8 cellular contexts compared by ENCODE assay signal in genomic region chr16:381788-382717, GRCh38. TPM values are rescaled to one million over a fixed set of nuclear protein-coding genes. Genes with fewer than 3 reads are reported as not detected.
DNase-seq lines count a peak whose midpoint lies in the region; ATAC-seq, FAIRE-seq and TF ChIP-seq lines count a peak whose summit lies in the region.

A gene with protein sequence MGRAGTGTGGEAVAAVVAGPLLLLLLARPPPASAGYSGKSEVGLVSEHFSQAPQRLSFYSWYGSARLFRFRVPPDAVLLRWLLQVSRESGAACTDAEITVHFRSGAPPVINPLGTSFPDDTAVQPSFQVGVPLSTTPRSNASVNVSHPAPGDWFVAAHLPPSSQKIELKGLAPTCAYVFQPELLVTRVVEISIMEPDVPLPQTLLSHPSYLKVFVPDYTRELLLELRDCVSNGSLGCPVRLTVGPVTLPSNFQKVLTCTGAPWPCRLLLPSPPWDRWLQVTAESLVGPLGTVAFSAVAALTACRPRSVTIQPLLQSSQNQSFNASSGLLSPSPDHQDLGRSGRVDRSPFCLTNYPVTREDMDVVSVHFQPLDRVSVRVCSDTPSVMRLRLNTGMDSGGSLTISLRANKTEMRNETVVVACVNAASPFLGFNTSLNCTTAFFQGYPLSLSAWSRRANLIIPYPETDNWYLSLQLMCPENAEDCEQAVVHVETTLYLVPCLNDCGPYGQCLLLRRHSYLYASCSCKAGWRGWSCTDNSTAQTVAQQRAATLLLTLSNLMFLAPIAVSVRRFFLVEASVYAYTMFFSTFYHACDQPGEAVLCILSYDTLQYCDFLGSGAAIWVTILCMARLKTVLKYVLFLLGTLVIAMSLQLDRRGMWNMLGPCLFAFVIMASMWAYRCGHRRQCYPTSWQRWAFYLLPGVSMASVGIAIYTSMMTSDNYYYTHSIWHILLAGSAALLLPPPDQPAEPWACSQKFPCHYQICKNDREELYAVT (minus strand): TSS chr16:381978. CDS start chr16:381821, 157 bp downstream.

- H3K4me1 Mint-ChIP-seq in CD4-positive, alpha-beta T cell (ENCODE audit: low read depth) = peaks cover 26% of the 10 kb centered on the region
- H3K4me1 Mint-ChIP-seq in WTC11 = peaks cover 40% of the 10 kb centered on the region

- H3K4me1 ChIP-seq in KMS-11 (ENCODE audit: low read depth, poor library complexity, severe bottlenecking) = peaks cover 30% of the 10 kb centered on the region
- H3K4me1 ChIP-seq in kidney (ENCODE audit: control insufficient read depth in 1 of 2, insufficient read depth in 1 of 2, low read depth in 1 of 2, low read length in 2 of 2) = peaks cover 0 to 32% of the 10 kb centered on the region in 2 donors

- no peaks in the 10 kb centered on the region for H4K20me1 ChIP-seq in KMS-11 (ENCODE audit: insufficient read depth)

- CTCF ChIA-PET in CD4-positive, alpha-beta T cell (lab: Charles Lee) = interaction anchor here (1.0 to 2.3 kb wide), 2 partner anchors 10 to 20 kb away, joined by 3 to 8 read pairs; partner anchors contain the start of gene DECR2
- CTCF ChIA-PET in WTC11 (lab: Charles Lee) = interaction anchor here (0.7 to 2.7 kb wide), 14 partner anchors 10 to 299 kb away, joined by 3 to 17 read pairs (median 4); partner anchors contain the start of genes AXIN1, DECR2 and MRPL28

- H3K9ac ChIP-seq in KMS-11 (peak within 1 kb of the TSS; percentile 56), kidney (ENCODE audit: low read length in 2 of 2) (peak within 1 kb of the TSS; percentile 81 to 87)

- H3K4me2 ChIP-seq in KMS-11 = peak within 1 kb of the TSS; percentile 93

- peak in 8 of 10 experiments; percentile 35 to 79 (median 61) for DNase-seq in CD4-positive, alpha-beta T cell
- DNase-seq in WTC11 (ENCODE audit: low spot score) (peak; percentile 57), caudate nucleus (lab: John Stamatoyannopoulos, UW) (peak in 51 of 61 donors; percentile 16 to 88 (median 57)), kidney (peak; percentile 86), ecto neural progenitor cell (ENCODE audit: low spot score) (no peak)
- DNase-seq in stimulated activated CD4-positive, alpha-beta T cell treated with anti-CD3 and anti-CD28 coated beads, Interleukin-12 subunit alpha, Interleukin-12 subunit beta, amount 100 ng/mL, for 24 hours (ENCODE audit: low read depth in 2 of 2) = peak; percentile 36 to 51

- POLR2A ChIA-PET in CD4-positive, alpha-beta T cell (lab: Charles Lee) = interaction anchor here (1.0 to 5.9 kb wide), 10 partner anchors 10 to 275 kb away, joined by 3 to 60 read pairs (median 4); partner anchors contain the start of genes DECR2, LUC7L, MRPL28 and RAB11FIP3
- POLR2A ChIA-PET in WTC11 (lab: Charles Lee) = interaction anchor here (0.6 to 1.6 kb wide), 5 partner anchors 11 to 548 kb away, joined by 3 to 4 read pairs (median 4); partner anchors contain the start of gene FAM234A

- TF ChIP-seq CTCF in CD4-positive, alpha-beta T cell (IDR thresholded peaks at IDR 0.05) = no peak
- TF ChIP-seq CTCF in KMS-11 (conservative IDR thresholded peaks at IDR 0.05; ENCODE audit: low read depth, low read length) (no peak), WTC11 (IDR thresholded peaks at IDR 0.05) (no peak), kidney (IDR thresholded peaks at IDR 0.05; ENCODE audit: borderline replicate concordance, extremely low read depth, insufficient read depth) (no peak)

- H3K36me3 Mint-ChIP-seq in CD4-positive, alpha-beta T cell (ENCODE audit: low read depth) = peaks cover 16% of the 10 kb centered on the region
- peaks cover 5% of the 10 kb centered on the region; the same call in 1 of the 2 replicates for H3K36me3 Mint-ChIP-seq in WTC11

- FAIRE-seq in kidney (lab: Jason Lieb, UNC) = no peak

- H3K4me3 ChIP-seq in KMS-11 (IDR thresholded peaks at IDR 0.05; ENCODE audit: insufficient read depth, low read depth, low read length) (no peak within 1 kb of the TSS), kidney (ENCODE audit: low read length in 2 of 2) (peak within 1 kb of the TSS; percentile 77 to 81)

- peak within 1 kb of the TSS; percentile 84 for H3K4me3 Mint-ChIP-seq in CD4-positive, alpha-beta T cell
- peak within 1 kb of the TSS; percentile 79 for H3K4me3 Mint-ChIP-seq in WTC11

- intact Hi-C loops in CD4-positive, alpha-beta T cell (cut with DNase I, micrococcal nuclease) = loop anchor here (1.0 to 5.0 kb wide), 6 partner anchors 12 to 145 kb away; partner anchors contain the start of genes NME4 (in 2 of the 2), CAPN15 (in 1 of the 2), MRPL28 (in 1 of the 2) and RAB11FIP3 (in 1 of the 2)
- intact Hi-C loops in kidney (cut with DNase I) = no loop called here

- ATAC-seq in CD4-positive, alpha-beta T cell (ENCODE audit: poor library complexity) = peak; percentile 42
- ATAC-seq in GM19463 (IDR thresholded peaks at IDR 0.05; ENCODE audit: unreplicated experiment) (peak; percentile 47), WTC11 (no peak)

- H3K79me2 ChIP-seq in KMS-11 (ENCODE audit: insufficient read depth, low read depth) = no peaks in the 10 kb centered on the region; the same call in 1 of the 2 replicates

- no peaks in the 10 kb centered on the region for H3K27me3 Mint-ChIP-seq in CD4-positive, alpha-beta T cell
- no peaks in the 10 kb centered on the region for H3K27me3 Mint-ChIP-seq in WTC11 (ENCODE audit: low read depth)

- H3K27me3 ChIP-seq in CD4-positive, alpha-beta T cell (ENCODE audit: control insufficient read depth, insufficient read depth, low read length) = no peaks in the 10 kb centered on the region
- H3K27me3 ChIP-seq in KMS-11 (ENCODE audit: insufficient read depth, low read depth) = no peaks in the 10 kb centered on the region

- peak within 1 kb of the TSS; percentile 98 for H3K27ac Mint-ChIP-seq in CD4-positive, alpha-beta T cell
- H3K27ac Mint-ChIP-seq in WTC11 = peak within 1 kb of the TSS; percentile 98

- H3K27ac ChIP-seq in CD4-positive, alpha-beta T cell (ENCODE audit: low read depth, low read length) = peak within 1 kb of the TSS; percentile 64
- H3K27ac ChIP-seq in KMS-11 (no peak within 1 kb of the TSS), caudate nucleus (ENCODE audit: low read depth, low read length) (peak within 1 kb of the TSS; percentile 76), kidney (ENCODE audit: low read depth in 2 of 2, low read length in 2 of 2) (peak within 1 kb of the TSS; percentile 89 to 95)

- no peaks in the 10 kb centered on the region for H3K9me3 ChIP-seq in CD4-positive, alpha-beta T cell (ENCODE audit: control insufficient read depth, low read length)
- H3K9me3 ChIP-seq in kidney (ENCODE audit: control insufficient read depth in 1 of 2, low read length in 2 of 2) = no peaks in the 10 kb centered on the region

- H3K9me3 Mint-ChIP-seq in CD4-positive, alpha-beta T cell = no peaks in the 10 kb centered on the region
- no peaks in the 10 kb centered on the region for H3K9me3 Mint-ChIP-seq in WTC11

- no peaks in the 10 kb centered on the region for H3K36me3 ChIP-seq in KMS-11 (ENCODE audit: insufficient read depth)
- H3K36me3 ChIP-seq in kidney (ENCODE audit: control insufficient read depth in 1 of 2, insufficient read depth in 2 of 2, low read length in 2 of 2) = no peaks in the 10 kb centered on the region

- H2AFZ ChIP-seq in KMS-11 (ENCODE audit: low read depth) = peak within 1 kb of the TSS; percentile 78

TF ChIP-seq in WTC11, 78 proteins besides CTCF, POLR2A, EP300 and RAD21 (continues in another document):
- TF ChIP-seq ZNF138 (CRISPR knock-in tag; conservative IDR thresholded peaks at IDR 0.05) (no peak), MYBL2 (CRISPR knock-in tag; IDR thresholded peaks at IDR 0.05) (no peak), ZNF423 (CRISPR knock-in tag; IDR thresholded peaks at IDR 0.05) (0 out of 2 replicates have a peak, but pooled peaks have one; percentile 2), ZBTB43 (CRISPR knock-in tag; IDR thresholded peaks at IDR 0.05) (no peak), ZNF416 (CRISPR knock-in tag; IDR thresholded peaks at IDR 0.05) (no peak), SMAD4 (CRISPR knock-in tag; IDR thresholded peaks at IDR 0.05) (no peak), ZNF396 (CRISPR knock-in tag; IDR thresholded peaks at IDR 0.05; ENCODE audit: borderline replicate concordance) (no peak), SP1 (CRISPR knock-in tag; conservative IDR thresholded peaks at IDR 0.05) (0 out of 2 replicates have a peak, but pooled peaks have one; percentile 14), USF1 (CRISPR knock-in tag; IDR thresholded peaks at IDR 0.05) (peak; percentile 64; the same call in 1 of the 2 replicates), JUN (CRISPR knock-in tag; IDR thresholded peaks at IDR 0.05) (0 out of 2 replicates have a peak, but pooled peaks have one; percentile 12)
- TF ChIP-seq, protein P1, sequence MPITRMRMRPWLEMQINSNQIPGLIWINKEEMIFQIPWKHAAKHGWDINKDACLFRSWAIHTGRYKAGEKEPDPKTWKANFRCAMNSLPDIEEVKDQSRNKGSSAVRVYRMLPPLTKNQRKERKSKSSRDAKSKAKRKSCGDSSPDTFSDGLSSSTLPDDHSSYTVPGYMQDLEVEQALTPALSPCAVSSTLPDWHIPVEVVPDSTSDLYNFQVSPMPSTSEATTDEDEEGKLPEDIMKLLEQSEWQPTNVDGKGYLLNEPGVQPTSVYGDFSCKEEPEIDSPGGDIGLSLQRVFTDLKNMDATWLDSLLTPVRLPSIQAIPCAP (CRISPR knock-in tag; IDR thresholded peaks at IDR 0.05) = peak; percentile 33; the same call in 1 of the 2 replicates

RNA-seq across cellular contexts. Expression of the gene that starts here (rescaled TPM):
- total RNA-seq in CD4-positive, alpha-beta T cell = 10 to 100 TPM; 59.7 to 63.7 TPM
- 104 to 108 TPM (median 107 TPM) in 3 replicates for total RNA-seq in WTC11 (2021)
- total RNA-seq in kidney = 65.0 TPM
- 144 TPM for polyA plus RNA-seq in kidney (ENCODE audit: insufficient read depth, low read depth, low replicate concordance)
